15 cellular contexts compared by ENCODE assay signal in the genomic region with DNA sequence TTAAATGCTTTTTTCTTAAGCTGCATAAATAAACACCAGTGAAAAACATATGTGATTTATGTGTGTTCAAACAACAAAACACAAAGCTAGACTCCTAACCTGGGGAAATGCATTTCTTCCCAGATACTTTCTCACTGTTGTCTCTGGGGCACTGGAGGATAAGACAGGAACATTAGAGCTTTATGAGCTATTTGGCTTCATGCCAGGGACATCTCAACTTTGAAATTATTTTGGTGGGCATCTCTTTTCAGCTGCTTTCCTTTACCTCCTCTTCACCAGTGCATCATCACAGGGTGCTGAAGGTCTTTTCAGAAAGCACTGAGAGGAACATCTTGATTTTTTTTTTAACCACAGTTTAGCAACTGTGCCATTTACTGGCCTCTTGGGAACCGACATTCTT.
"Had no signal": no experiment of that assay in that cellular context is flagged by ENCODE, and none has a peak within 500 bp of the region (broad histone marks: within the 10 kb centered on the region; RNA-seq: fewer than 3 reads in every experiment).

No MANE protein-coding gene starts in this region.

- H3K36me3 Mint-ChIP-seq: activated CD4-positive, alpha-beta memory T cell treated with anti-CD3 and anti-CD28 coated beads for 36 hours; activated naive CD8-positive, alpha-beta T cell had no signal

- H3K27me3 Mint-ChIP-seq: activated CD4-positive, alpha-beta memory T cell treated with anti-CD3 and anti-CD28 coated beads for 36 hours; activated naive CD8-positive, alpha-beta T cell; stimulated activated naive CD8-positive, alpha-beta T cell treated with anti-CD3 and anti-CD28 coated beads, Interleukin-15, amount 100 ng/mL, for 72 hours had no signal

- H3K9me3 ChIP-seq: gastroesophageal sphincter, testis, upper lobe of right lung had no signal

- H3K27ac Mint-ChIP-seq: activated CD4-positive, alpha-beta memory T cell treated with anti-CD3 and anti-CD28 coated beads for 36 hours; activated naive CD8-positive, alpha-beta T cell; stimulated activated naive CD8-positive, alpha-beta T cell treated with anti-CD3 and anti-CD28 coated beads, Interleukin-15, amount 100 ng/mL, for 72 hours; T-helper 2 cell treated with Interferon-gamma antibody and Interleukin-4, amounts not matched to agents 5 μg/mL and 100 μg/mL, for 36 hours had no signal

- H3K4me1 ChIP-seq: gastroesophageal sphincter, parathyroid adenoma, testis, upper lobe of right lung had no signal

- H2AFZ ChIP-seq: parathyroid adenoma had no signal

- H3K9me3 Mint-ChIP-seq: activated CD4-positive, alpha-beta memory T cell treated with anti-CD3 and anti-CD28 coated beads for 36 hours; T-helper 2 cell treated with Interferon-gamma antibody and Interleukin-4, amounts not matched to agents 5 μg/mL and 100 μg/mL, for 36 hours had no signal

- H3K36me3 ChIP-seq: upper lobe of right lung had no signal

- H3K4me3 ChIP-seq: gastroesophageal sphincter, testis, upper lobe of right lung had no signal

- H3K27me3 ChIP-seq: gastroesophageal sphincter, testis, upper lobe of right lung had no signal

- DNase-seq: activated CD4-positive, alpha-beta memory T cell treated with anti-CD3 and anti-CD28 coated beads for 36 hours; activated CD4-positive, CD25-positive, alpha-beta regulatory T cell treated with anti-CD3 and anti-CD28 coated beads, Interleukin-2, amount 50 U/mL, for 72 hours; activated gamma-delta T cell; activated T-cell treated with anti-CD3 and anti-CD28 coated beads, Interleukin-2, amount 50 U/mL, for 48 hours; anterior cingulate cortex; kidney; stimulated activated CD4-positive, alpha-beta T cell treated with anti-CD3 and anti-CD28 coated beads, Interleukin-15, amount 100 ng/mL, for 24 hours; stimulated activated CD4-positive, alpha-beta T cell treated with anti-CD3 and anti-CD28 coated beads, Interleukin-4, amount 100 ng/mL, for 24 hours; stimulated activated naive CD8-positive, alpha-beta T cell treated with anti-CD3 and anti-CD28 coated beads, Interleukin-15, amount 100 ng/mL, for 72 hours; testis; upper lobe of right lung had no signal

- H3K27ac ChIP-seq: gastroesophageal sphincter, parathyroid adenoma, testis, upper lobe of right lung had no signal

- H3K4me1 Mint-ChIP-seq: stimulated activated naive CD8-positive, alpha-beta T cell treated with anti-CD3 and anti-CD28 coated beads, Interleukin-15, amount 100 ng/mL, for 72 hours had no signal

- H3K79me2 ChIP-seq: parathyroid adenoma had no signal

- H3K4me3 Mint-ChIP-seq: activated CD4-positive, alpha-beta memory T cell treated with anti-CD3 and anti-CD28 coated beads for 36 hours; activated naive CD8-positive, alpha-beta T cell; stimulated activated naive CD8-positive, alpha-beta T cell treated with anti-CD3 and anti-CD28 coated beads, Interleukin-15, amount 100 ng/mL, for 72 hours; T-helper 2 cell treated with Interferon-gamma antibody and Interleukin-4, amounts not matched to agents 5 μg/mL and 100 μg/mL, for 36 hours had no signal
